1 cellular context compared by ENCODE assay signal in the genomic region with DNA sequence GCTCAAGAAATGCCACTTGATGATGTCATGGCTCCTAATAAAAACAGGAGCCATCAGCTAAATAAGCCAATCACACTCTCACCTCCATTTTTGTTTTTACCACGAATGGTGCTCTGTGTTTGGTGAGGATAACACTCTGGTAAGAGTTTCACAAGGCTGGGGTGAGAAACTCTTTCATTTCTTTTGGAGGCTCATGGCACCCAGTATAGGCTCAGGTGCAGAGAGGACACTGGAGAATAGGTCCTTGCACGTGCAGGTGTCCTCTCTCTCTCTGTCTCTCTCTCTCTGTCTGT.
TF ChIP-seq lines count a peak whose summit lies in the region.

No MANE protein-coding gene starts in this region.

TF ChIP-seq in HEK293, 187 proteins besides CTCF, POLR2A, EP300 and RAD21 (continued from another document):
- TF ChIP-seq, protein P1, sequence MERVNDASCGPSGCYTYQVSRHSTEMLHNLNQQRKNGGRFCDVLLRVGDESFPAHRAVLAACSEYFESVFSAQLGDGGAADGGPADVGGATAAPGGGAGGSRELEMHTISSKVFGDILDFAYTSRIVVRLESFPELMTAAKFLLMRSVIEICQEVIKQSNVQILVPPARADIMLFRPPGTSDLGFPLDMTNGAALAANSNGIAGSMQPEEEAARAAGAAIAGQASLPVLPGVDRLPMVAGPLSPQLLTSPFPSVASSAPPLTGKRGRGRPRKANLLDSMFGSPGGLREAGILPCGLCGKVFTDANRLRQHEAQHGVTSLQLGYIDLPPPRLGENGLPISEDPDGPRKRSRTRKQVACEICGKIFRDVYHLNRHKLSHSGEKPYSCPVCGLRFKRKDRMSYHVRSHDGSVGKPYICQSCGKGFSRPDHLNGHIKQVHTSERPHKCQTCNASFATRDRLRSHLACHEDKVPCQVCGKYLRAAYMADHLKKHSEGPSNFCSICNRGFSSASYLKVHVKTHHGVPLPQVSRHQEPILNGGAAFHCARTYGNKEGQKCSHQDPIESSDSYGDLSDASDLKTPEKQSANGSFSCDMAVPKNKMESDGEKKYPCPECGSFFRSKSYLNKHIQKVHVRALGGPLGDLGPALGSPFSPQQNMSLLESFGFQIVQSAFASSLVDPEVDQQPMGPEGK (tag by site-specific recombination; IDR thresholded peaks at IDR 0.05): no peak
- TF ChIP-seq ZNF549 (tag by site-specific recombination; IDR thresholded peaks at IDR 0.05): no peak
